17 cellular contexts compared by ENCODE assay signal in the genomic region with DNA sequence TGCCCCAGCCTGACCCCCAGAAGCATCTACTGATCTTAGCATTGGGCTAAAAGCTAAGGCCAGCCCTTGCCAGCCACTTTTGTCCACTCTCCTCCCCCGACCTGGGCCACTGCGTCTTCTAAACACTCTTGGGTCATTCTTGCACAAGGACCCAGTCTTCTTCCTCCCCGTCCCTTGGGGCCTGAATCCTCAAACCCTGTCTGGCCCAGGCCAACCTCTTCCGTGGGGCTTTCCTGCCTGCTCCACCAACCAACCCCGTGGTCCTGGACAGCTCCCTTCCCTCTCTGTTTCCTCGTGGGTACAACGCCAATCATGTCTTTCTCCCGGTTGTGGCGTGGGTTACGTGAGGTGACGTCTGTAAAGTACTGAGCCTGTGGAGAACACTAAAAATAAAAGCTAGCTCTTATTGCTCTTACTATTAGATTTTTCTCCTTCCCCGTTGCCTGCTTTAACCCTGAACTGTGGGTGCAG. TPM values are rescaled to one million over a fixed set of nuclear protein-coding genes. Genes with fewer than 3 reads are reported as not detected.
A peak's percentile ranks its signal among the peaks of the same experiment; 100 is the strongest.
DNase-seq lines count a peak whose midpoint lies in the region; ATAC-seq, FAIRE-seq and TF ChIP-seq lines count a peak whose summit lies in the region.
"Had no signal": no experiment of that assay in that cellular context is flagged by ENCODE, and none has a peak within 500 bp of the region (broad histone marks: within the 10 kb centered on the region; RNA-seq: fewer than 3 reads in every experiment).

No MANE protein-coding gene starts in this region.

- H3K4me3 ChIP-seq in body of pancreas (no peak overlapping the region), HepG2 (replicated peaks in 1 of 3; ENCODE audit: insufficient read depth in 1 of 3, low read depth in 2 of 3, low read length in 3 of 3) (no peak overlapping the region), stomach (no peak overlapping the region), mammary epithelial cell (replicated peaks in 1 of 3; ENCODE audit: insufficient read depth in 1 of 3, low read depth in 2 of 3, low read length in 3 of 3) (no peak overlapping the region)
- H3K4me3 ChIP-seq: A549, heart right ventricle, SK-N-MC had no signal

- BruUV-seq in HepG2 (replicated peaks; lab: Mats Ljungman, UMichigan) (no TSS peak), mammary epithelial cell (replicated peaks; lab: Mats Ljungman, UMichigan) (no TSS peak)

- H2AFZ ChIP-seq in HepG2 (ENCODE audit: low read length): no peak overlapping the region
- no peak overlapping the region for H2AFZ ChIP-seq in mammary epithelial cell (ENCODE audit: low read depth, low read length)

- ATAC-seq in activated CD8-positive, alpha-beta memory T cell treated with anti-CD3 and anti-CD28 coated beads, Interleukin-2, amount 10 ng/mL, durations not matched to agents 7 days and 5 days: no peak
- ATAC-seq in body of pancreas: no peak
- ATAC-seq in HepG2: no peak
- ATAC-seq: A549; activated CD8-positive, alpha-beta T cell treated with anti-CD3 and anti-CD28 coated beads for 36 hours had no signal

- FAIRE-seq in HepG2 (lab: Jason Lieb, UNC): no peak
- FAIRE-seq: A549 had no signal

- intact Hi-C loops in body of pancreas (cut with DNase I): no loop called here
- intact Hi-C loops in HepG2 (cut with micrococcal nuclease; ENCODE audit: unreplicated experiment): no loop called here
- intact Hi-C loops in stomach (cut with DNase I; ENCODE audit: low total_unique reads): no loop called here
- intact Hi-C loops in mammary epithelial cell (cut with micrococcal nuclease): no loop called here

- TF ChIP-seq POLR2A in body of pancreas (IDR thresholded peaks at IDR 0.05): no peak
- TF ChIP-seq POLR2A in HepG2 (IDR thresholded peaks at IDR 0.05; ENCODE audit: insufficient read depth in 1 of 2, low read depth in 2 of 2, low read length in 2 of 2): no peak
- TF ChIP-seq POLR2A in stomach (IDR thresholded peaks at IDR 0.05): no peak

- H3K9me3 Mint-ChIP-seq in activated CD8-positive, alpha-beta memory T cell treated with anti-CD3 and anti-CD28 coated beads, Interleukin-2, amount 10 ng/mL, durations not matched to agents 7 days and 5 days (ENCODE audit: low read depth): no peaks in the 10 kb centered on the region
- H3K9me3 Mint-ChIP-seq: activated CD8-positive, alpha-beta T cell treated with anti-CD3 and anti-CD28 coated beads for 36 hours; CD4-positive, alpha-beta T cell; dendritic cell treated with granulocyte-macrophage colony-stimulating factor and Interleukin-4, amounts not matched to agents 40 ng/mL and 50 ng/mL, for 4 days; type B pancreatic cell had no signal

- in situ Hi-C loops in HepG2 (cut with HindIII; ENCODE audit: extremely low pct_ligation_motif_present, low pct_unique_long_range_greater_than_20kb) (no loop called here), mammary epithelial cell (cut with MboI; ENCODE audit: low sequenced_read_pairs in 2 of 2) (no loop called here)

- no peak for TF ChIP-seq EP300 in HepG2 (IDR thresholded peaks at IDR 0.05; ENCODE audit: low read depth in 2 of 2, low read length in 2 of 2)
- no peak for TF ChIP-seq EP300 in HepG2 (CRISPR knock-in tag; IDR thresholded peaks at IDR 0.05; ENCODE audit: borderline replicate concordance)
- no peak for TF ChIP-seq EP300 in stomach (IDR thresholded peaks at IDR 0.05)

- no peak overlapping the region for H3K4me3 Mint-ChIP-seq in activated CD8-positive, alpha-beta memory T cell treated with anti-CD3 and anti-CD28 coated beads, Interleukin-2, amount 10 ng/mL, durations not matched to agents 7 days and 5 days
- H3K4me3 Mint-ChIP-seq: activated CD8-positive, alpha-beta T cell treated with anti-CD3 and anti-CD28 coated beads for 36 hours; CD4-positive, alpha-beta T cell; dendritic cell treated with granulocyte-macrophage colony-stimulating factor and Interleukin-4, amounts not matched to agents 40 ng/mL and 50 ng/mL, for 4 days had no signal

- TF ChIP-seq CTCF in body of pancreas (IDR thresholded peaks at IDR 0.05): no peak
- TF ChIP-seq CTCF in HepG2 (CRISPR knock-in tag; IDR thresholded peaks at IDR 0.05): no peak
- no peak for TF ChIP-seq CTCF in stomach (IDR thresholded peaks at IDR 0.05)
- TF ChIP-seq CTCF in mammary epithelial cell (conservative IDR thresholded peaks at IDR 0.05 in 1 of 2, IDR thresholded peaks at IDR 0.05 in 1 of 2; ENCODE audit: extremely low read depth in 1 of 2, insufficient read depth in 1 of 2, low read depth in 1 of 2, low read length in 2 of 2): no peak

- H3K36me3 Mint-ChIP-seq in activated CD8-positive, alpha-beta memory T cell treated with anti-CD3 and anti-CD28 coated beads, Interleukin-2, amount 10 ng/mL, durations not matched to agents 7 days and 5 days: no peaks in the 10 kb centered on the region
- H3K36me3 Mint-ChIP-seq: type B pancreatic cell had no signal

- 70 to 77% methylated on average over 12 of the region's 12 CpGs for WGBS in body of pancreas, 2 donors
- 89% methylated on average over 12 of the region's 12 CpGs for WGBS in HepG2 (ENCODE audit: low lambda C conversion rate)
- 65 to 77% (median 69%) methylated on average over 12 of the region's 12 CpGs for WGBS in stomach, 5 donors
- WGBS in mammary epithelial cell (ENCODE audit: low coverage, missing lambda C conversion rate): 85% methylated on average over 12 of the region's 12 CpGs

- H3K9me3 ChIP-seq in body of pancreas (no peaks in the 10 kb centered on the region), HepG2 (ENCODE audit: low read length) (no peaks in the 10 kb centered on the region), stomach (no peaks in the 10 kb centered on the region), mammary epithelial cell (replicated peaks; ENCODE audit: insufficient read depth, low read length) (no peaks in the 10 kb centered on the region)
- H3K9me3 ChIP-seq: A549, heart right ventricle had no signal

- H3K4me1 Mint-ChIP-seq in activated CD8-positive, alpha-beta memory T cell treated with anti-CD3 and anti-CD28 coated beads, Interleukin-2, amount 10 ng/mL, durations not matched to agents 7 days and 5 days: no peaks in the 10 kb centered on the region

- peak; percentile 4 for DNase-seq in activated CD8-positive, alpha-beta memory T cell treated with anti-CD3 and anti-CD28 coated beads, Interleukin-2, amount 50 U/mL, for 4 hours
- no peak for DNase-seq in activated CD8-positive, alpha-beta memory T cell treated with anti-CD3 and anti-CD28 coated beads, Interleukin-2, amount 10 ng/mL, durations not matched to agents 7 days and 5 days
- DNase-seq in body of pancreas (peak; percentile 1 to 11 (median 6)), HepG2 (ENCODE audit: low spot score) (no peak), stomach (peak; percentile 22), amygdala (lab: John Stamatoyannopoulos, UW) (no peak), mammary epithelial cell (no peak), NCI-H1048 (lab: John Stamatoyannopoulos, UW) (no peak)
- DNase-seq: activated CD8-positive, alpha-beta T cell treated with anti-CD3 and anti-CD28 coated beads for 36 hours; DMS79 treated with DMSO at 0.1 percent for 48 hours; NCI-H1930 had no signal

- POLR2A ChIA-PET in HepG2 (lab: Yijun Ruan, JAX): interaction anchor here (1.0 kb wide), 1 partner anchor 18 kb away, joined by 3 read pairs; no protein-coding TSS in a partner anchor

- H3K27ac ChIP-seq in body of pancreas (peak overlapping the region in 1 of 4 donors; percentile 70), HepG2 (ENCODE audit: extremely low read length, insufficient read depth, low read length) (no peak overlapping the region), stomach (no peak overlapping the region), mammary epithelial cell (ENCODE audit: insufficient read depth, low read depth, low read length) (no peak overlapping the region)
- H3K27ac ChIP-seq: A549, heart right ventricle, SK-N-MC had no signal

- H3K9ac ChIP-seq in HepG2 (ENCODE audit: insufficient read depth, low read depth, low read length) (no peak overlapping the region), mammary epithelial cell (ENCODE audit: insufficient read depth, low read length) (no peak overlapping the region)

- H3K27ac Mint-ChIP-seq in activated CD8-positive, alpha-beta memory T cell treated with anti-CD3 and anti-CD28 coated beads, Interleukin-2, amount 10 ng/mL, durations not matched to agents 7 days and 5 days: no peak overlapping the region
- H3K27ac Mint-ChIP-seq: activated CD8-positive, alpha-beta T cell treated with anti-CD3 and anti-CD28 coated beads for 36 hours; CD4-positive, alpha-beta T cell; dendritic cell treated with granulocyte-macrophage colony-stimulating factor and Interleukin-4, amounts not matched to agents 40 ng/mL and 50 ng/mL, for 4 days; type B pancreatic cell had no signal

- H3K4me2 ChIP-seq in HepG2 (ENCODE audit: low read depth, low read length): no peak overlapping the region
- H3K4me2 ChIP-seq in mammary epithelial cell (ENCODE audit: insufficient read depth, low read depth, low read length): no peak overlapping the region
- H3K4me2 ChIP-seq: A549 had no signal

- H4K20me1 ChIP-seq in HepG2 (ENCODE audit: insufficient read depth, low read length) (no peaks in the 10 kb centered on the region), mammary epithelial cell (ENCODE audit: insufficient read depth, low read length) (no peaks in the 10 kb centered on the region)

- H3K27me3 ChIP-seq in body of pancreas (no peaks in the 10 kb centered on the region), HepG2 (ENCODE audit: control insufficient read depth in 1 of 2, insufficient read depth in 2 of 2, low read length in 2 of 2) (no peaks in the 10 kb centered on the region), stomach (peaks cover 0 to 38% (median 0%) of the 10 kb centered on the region in 3 donors), mammary epithelial cell (ENCODE audit: insufficient read depth, low read length) (no peaks in the 10 kb centered on the region)

- CTCF ChIA-PET in activated CD8-positive, alpha-beta memory T cell treated with anti-CD3 and anti-CD28 coated beads, Interleukin-2, amount 10 ng/mL, durations not matched to agents 7 days and 5 days (lab: Charles Lee): no interaction called here
- CTCF ChIA-PET in HepG2 (lab: Yijun Ruan, JAX; ENCODE audit: low intra/inter-chr PET ratio, low total read pairs): no interaction called here
- CTCF ChIA-PET in mammary epithelial cell (lab: Charles Lee; ENCODE audit: low non-redundant PET): no interaction called here

- H3K79me2 ChIP-seq in HepG2 (ENCODE audit: insufficient read depth, low read length) (peaks cover 12% of the 10 kb centered on the region), mammary epithelial cell (ENCODE audit: insufficient read depth, low read length) (no peaks in the 10 kb centered on the region)

- H3K27me3 Mint-ChIP-seq in activated CD8-positive, alpha-beta memory T cell treated with anti-CD3 and anti-CD28 coated beads, Interleukin-2, amount 10 ng/mL, durations not matched to agents 7 days and 5 days: peaks cover 21% of the 10 kb centered on the region

- H3K4me1 ChIP-seq in body of pancreas (peaks cover 47% of the 10 kb centered on the region), HepG2 (ENCODE audit: insufficient read depth, low read length) (peaks cover 81% of the 10 kb centered on the region), stomach (peaks cover 0 to 12% (median 8%) of the 10 kb centered on the region in 4 donors), mammary epithelial cell (ENCODE audit: insufficient read depth, low read length) (no peaks in the 10 kb centered on the region)

- dilution Hi-C loops in mammary epithelial cell (cut with HindIII; ENCODE audit: low sequenced_read_pairs): no loop called here

- H3K36me3 ChIP-seq in body of pancreas (replicated peaks in 1 of 2; ENCODE audit: insufficient read depth in 1 of 2, low read depth in 2 of 2) (no peaks in the 10 kb centered on the region), HepG2 (replicated peaks in 1 of 2; ENCODE audit: control insufficient read depth in 1 of 2, insufficient read depth in 2 of 2, low read length in 2 of 2) (peaks cover 0 to 3% of the 10 kb centered on the region in 2 experiments; a peak in 1 of 5 replicates), stomach (no peaks in the 10 kb centered on the region), mammary epithelial cell (ENCODE audit: insufficient read depth, low read length) (no peaks in the 10 kb centered on the region)
- H3K36me3 ChIP-seq: heart right ventricle had no signal

- TF ChIP-seq RAD21 in HepG2 (CRISPR knock-in tag; IDR thresholded peaks at IDR 0.05): no peak

RNA-seq across cellular contexts. Expression of a gene that starts 21.5 kb away (rescaled TPM):
- total RNA-seq in activated CD8-positive, alpha-beta memory T cell treated with anti-CD3 and anti-CD28 coated beads, Interleukin-2, amount 10 ng/mL, durations not matched to agents 7 days and 5 days: 1 to 10 TPM in 1 of 2 experiments, under 1 TPM in 1; 0.70 to 1.6 TPM
- total RNA-seq in body of pancreas (10 to 100 TPM in 1 of 2 donors, 1 to 10 TPM in 1; 8.0 to 16.2 TPM), HepG2 (2016; rRNA removed; fragmentation: Illumina TruSeq; extraction: Trizol) (7.2 and 9.6 TPM in 2 replicates), stomach (10 to 100 TPM in 1 of 5 donors, 1 to 10 TPM in 4; 1.7 to 19.7 (median 5.4) TPM), mammary epithelial cell (1 to 10 TPM in 1 of 2 donors, under 1 TPM in 1; 0.50 to 1.3 TPM)
- total RNA-seq in HepG2 (2016; cell fraction: cytosol; rRNA removed; fragmentation: Illumina TruSeq; extraction: Trizol; ENCODE audit: low read depth): 1.9 and 2.5 TPM in 2 replicates
- 5.6 and 8.3 TPM in 2 replicates for total RNA-seq in HepG2 (2016; cell fraction: insoluble cytoplasmic fraction; rRNA removed; fragmentation: Illumina TruSeq; extraction: Trizol)
- 7.5 TPM in 2 replicates for total RNA-seq in HepG2 (2016; cell fraction: membrane; rRNA removed; fragmentation: Illumina TruSeq; extraction: Trizol)
- total RNA-seq in HepG2 (2016; cell fraction: nucleus; rRNA removed; fragmentation: Illumina TruSeq; extraction: Trizol): 7.0 and 7.5 TPM in 2 replicates
- polyA plus RNA-seq in HepG2 (2011; rRNA removed) (2.7 and 3.7 TPM in 2 replicates), stomach (1 to 10 TPM; 3.1 to 5.4 (median 3.7) TPM), mammary epithelial cell (0.71 TPM)
- polyA plus RNA-seq in HepG2 (2011; cell fraction: cytosol; rRNA removed): 2.0 and 3.0 TPM in 2 replicates
- polyA plus RNA-seq in HepG2 (2011; cell fraction: nucleus; rRNA removed): 3.8 and 4.7 TPM in 2 replicates
- 2.5 and 2.9 TPM in 2 replicates for polyA plus RNA-seq in HepG2 (2012)
- 2.5 and 2.6 TPM in 2 replicates for polyA plus RNA-seq in HepG2 (2016; cell fraction: cytosol; fragmentation: Illumina TruSeq; extraction: Trizol; ENCODE audit: low read depth)
- polyA plus RNA-seq in HepG2 (2016; cell fraction: insoluble cytoplasmic fraction; fragmentation: Illumina TruSeq; extraction: Trizol; ENCODE audit: low read depth): 9.4 and 11.8 TPM in 2 replicates
- polyA plus RNA-seq in HepG2 (2016; cell fraction: membrane; fragmentation: Illumina TruSeq; extraction: Trizol; ENCODE audit: low read depth): 8.4 and 9.5 TPM in 2 replicates
- polyA plus RNA-seq in HepG2 (2016; cell fraction: nucleus; fragmentation: Illumina TruSeq; extraction: Trizol; ENCODE audit: insufficient read depth, low read depth): 9.3 and 9.9 TPM in 2 replicates
- 2.9 and 8.9 TPM in 2 replicates for polyA minus RNA-seq in HepG2 (2011; rRNA and poly(A)+ RNA removed; ENCODE audit: low replicate concordance)
- 3.6 and 4.0 TPM in 2 replicates for polyA minus RNA-seq in HepG2 (2011; cell fraction: cytosol; rRNA and poly(A)+ RNA removed)
- polyA minus RNA-seq in HepG2 (2011; cell fraction: nucleus; rRNA and poly(A)+ RNA removed): 7.9 and 8.2 TPM in 2 replicates
- polyA minus RNA-seq in mammary epithelial cell: 2.1 TPM

Comparison
In these comparisons a context has a peak if more than half of its experiments do, and no peak if none do; other contexts are left out.
1. DNase-seq: peak in activated CD8-positive, alpha-beta memory T cell treated with anti-CD3 and anti-CD28 coated beads, Interleukin-2, amount 50 U/mL, for 4 hours (single experiment), body of pancreas (4 of 4) and stomach (single experiment); none in activated CD8-positive, alpha-beta memory T cell treated with anti-CD3 and anti-CD28 coated beads, Interleukin-2, amount 10 ng/mL, durations not matched to agents 7 days and 5 days (single experiment), HepG2 (single experiment), amygdala (0 of 56), mammary epithelial cell (single experiment) and NCI-H1048 (single experiment).